In genomic region chr9:86064220-86064619, GRCh38 we compare ENCODE assay signal across 1 cellular context.
TF ChIP-seq lines count a peak whose summit lies in the region.

No MANE protein-coding gene starts in this region.

TF ChIP-seq in H1, 55 proteins besides CTCF, POLR2A, EP300 and RAD21 (continued from another document):
- TF ChIP-seq, protein P1, sequence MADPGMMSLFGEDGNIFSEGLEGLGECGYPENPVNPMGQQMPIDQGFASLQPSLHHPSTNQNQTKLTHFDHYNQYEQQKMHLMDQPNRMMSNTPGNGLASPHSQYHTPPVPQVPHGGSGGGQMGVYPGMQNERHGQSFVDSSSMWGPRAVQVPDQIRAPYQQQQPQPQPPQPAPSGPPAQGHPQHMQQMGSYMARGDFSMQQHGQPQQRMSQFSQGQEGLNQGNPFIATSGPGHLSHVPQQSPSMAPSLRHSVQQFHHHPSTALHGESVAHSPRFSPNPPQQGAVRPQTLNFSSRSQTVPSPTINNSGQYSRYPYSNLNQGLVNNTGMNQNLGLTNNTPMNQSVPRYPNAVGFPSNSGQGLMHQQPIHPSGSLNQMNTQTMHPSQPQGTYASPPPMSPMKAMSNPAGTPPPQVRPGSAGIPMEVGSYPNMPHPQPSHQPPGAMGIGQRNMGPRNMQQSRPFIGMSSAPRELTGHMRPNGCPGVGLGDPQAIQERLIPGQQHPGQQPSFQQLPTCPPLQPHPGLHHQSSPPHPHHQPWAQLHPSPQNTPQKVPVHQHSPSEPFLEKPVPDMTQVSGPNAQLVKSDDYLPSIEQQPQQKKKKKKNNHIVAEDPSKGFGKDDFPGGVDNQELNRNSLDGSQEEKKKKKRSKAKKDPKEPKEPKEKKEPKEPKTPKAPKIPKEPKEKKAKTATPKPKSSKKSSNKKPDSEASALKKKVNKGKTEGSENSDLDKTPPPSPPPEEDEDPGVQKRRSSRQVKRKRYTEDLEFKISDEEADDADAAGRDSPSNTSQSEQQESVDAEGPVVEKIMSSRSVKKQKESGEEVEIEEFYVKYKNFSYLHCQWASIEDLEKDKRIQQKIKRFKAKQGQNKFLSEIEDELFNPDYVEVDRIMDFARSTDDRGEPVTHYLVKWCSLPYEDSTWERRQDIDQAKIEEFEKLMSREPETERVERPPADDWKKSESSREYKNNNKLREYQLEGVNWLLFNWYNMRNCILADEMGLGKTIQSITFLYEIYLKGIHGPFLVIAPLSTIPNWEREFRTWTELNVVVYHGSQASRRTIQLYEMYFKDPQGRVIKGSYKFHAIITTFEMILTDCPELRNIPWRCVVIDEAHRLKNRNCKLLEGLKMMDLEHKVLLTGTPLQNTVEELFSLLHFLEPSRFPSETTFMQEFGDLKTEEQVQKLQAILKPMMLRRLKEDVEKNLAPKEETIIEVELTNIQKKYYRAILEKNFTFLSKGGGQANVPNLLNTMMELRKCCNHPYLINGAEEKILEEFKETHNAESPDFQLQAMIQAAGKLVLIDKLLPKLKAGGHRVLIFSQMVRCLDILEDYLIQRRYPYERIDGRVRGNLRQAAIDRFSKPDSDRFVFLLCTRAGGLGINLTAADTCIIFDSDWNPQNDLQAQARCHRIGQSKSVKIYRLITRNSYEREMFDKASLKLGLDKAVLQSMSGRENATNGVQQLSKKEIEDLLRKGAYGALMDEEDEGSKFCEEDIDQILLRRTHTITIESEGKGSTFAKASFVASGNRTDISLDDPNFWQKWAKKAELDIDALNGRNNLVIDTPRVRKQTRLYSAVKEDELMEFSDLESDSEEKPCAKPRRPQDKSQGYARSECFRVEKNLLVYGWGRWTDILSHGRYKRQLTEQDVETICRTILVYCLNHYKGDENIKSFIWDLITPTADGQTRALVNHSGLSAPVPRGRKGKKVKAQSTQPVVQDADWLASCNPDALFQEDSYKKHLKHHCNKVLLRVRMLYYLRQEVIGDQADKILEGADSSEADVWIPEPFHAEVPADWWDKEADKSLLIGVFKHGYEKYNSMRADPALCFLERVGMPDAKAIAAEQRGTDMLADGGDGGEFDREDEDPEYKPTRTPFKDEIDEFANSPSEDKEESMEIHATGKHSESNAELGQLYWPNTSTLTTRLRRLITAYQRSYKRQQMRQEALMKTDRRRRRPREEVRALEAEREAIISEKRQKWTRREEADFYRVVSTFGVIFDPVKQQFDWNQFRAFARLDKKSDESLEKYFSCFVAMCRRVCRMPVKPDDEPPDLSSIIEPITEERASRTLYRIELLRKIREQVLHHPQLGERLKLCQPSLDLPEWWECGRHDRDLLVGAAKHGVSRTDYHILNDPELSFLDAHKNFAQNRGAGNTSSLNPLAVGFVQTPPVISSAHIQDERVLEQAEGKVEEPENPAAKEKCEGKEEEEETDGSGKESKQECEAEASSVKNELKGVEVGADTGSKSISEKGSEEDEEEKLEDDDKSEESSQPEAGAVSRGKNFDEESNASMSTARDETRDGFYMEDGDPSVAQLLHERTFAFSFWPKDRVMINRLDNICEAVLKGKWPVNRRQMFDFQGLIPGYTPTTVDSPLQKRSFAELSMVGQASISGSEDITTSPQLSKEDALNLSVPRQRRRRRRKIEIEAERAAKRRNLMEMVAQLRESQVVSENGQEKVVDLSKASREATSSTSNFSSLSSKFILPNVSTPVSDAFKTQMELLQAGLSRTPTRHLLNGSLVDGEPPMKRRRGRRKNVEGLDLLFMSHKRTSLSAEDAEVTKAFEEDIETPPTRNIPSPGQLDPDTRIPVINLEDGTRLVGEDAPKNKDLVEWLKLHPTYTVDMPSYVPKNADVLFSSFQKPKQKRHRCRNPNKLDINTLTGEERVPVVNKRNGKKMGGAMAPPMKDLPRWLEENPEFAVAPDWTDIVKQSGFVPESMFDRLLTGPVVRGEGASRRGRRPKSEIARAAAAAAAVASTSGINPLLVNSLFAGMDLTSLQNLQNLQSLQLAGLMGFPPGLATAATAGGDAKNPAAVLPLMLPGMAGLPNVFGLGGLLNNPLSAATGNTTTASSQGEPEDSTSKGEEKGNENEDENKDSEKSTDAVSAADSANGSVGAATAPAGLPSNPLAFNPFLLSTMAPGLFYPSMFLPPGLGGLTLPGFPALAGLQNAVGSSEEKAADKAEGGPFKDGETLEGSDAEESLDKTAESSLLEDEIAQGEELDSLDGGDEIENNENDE (IDR thresholded peaks at IDR 0.05; ENCODE audit: insufficient replicate concordance, low read length) = no peak
- TF ChIP-seq KDM5A (IDR thresholded peaks at IDR 0.05; ENCODE audit: low read length) = no peak
